ENCODE assay signal across 8 cellular contexts in genomic region chr6:137661601-137662000, GRCh38.
DNase-seq lines count a peak whose midpoint lies in the region; ATAC-seq and TF ChIP-seq lines count a peak whose summit lies in the region.

No MANE protein-coding gene starts in this region.

- no peak overlapping the region for H3K4me3 ChIP-seq in BE2C (ENCODE audit: low read depth, low read length)
- H3K4me3 ChIP-seq in fibroblast of the aortic adventitia (ENCODE audit: low read depth, low read length): no peak overlapping the region

- H3K36me3 ChIP-seq in BE2C: no peaks in the 10 kb centered on the region

- H3K9me3 ChIP-seq in BE2C: no peaks in the 10 kb centered on the region

- ATAC-seq in HG03135 (IDR thresholded peaks at IDR 0.05; ENCODE audit: unreplicated experiment) (no peak), GM18520 (IDR thresholded peaks at IDR 0.05; ENCODE audit: unreplicated experiment) (no peak)

- 0 out of 2 replicates have a peak, but pooled peaks cover 3% of the 10 kb centered on the region for H3K27me3 ChIP-seq in BE2C

- no peaks in the 10 kb centered on the region for H3K4me1 ChIP-seq in BE2C

- DNase-seq in BE2C: no peak
- DNase-seq in HK-2 (ENCODE audit: unreplicated experiment): peak; percentile 5
- DNase-seq in activated CD4-positive, alpha-beta T cell treated with anti-CD3 and anti-CD28 coated beads, Interleukin-2, amount 50 U/mL, for 1 hour: peak; percentile 33
- DNase-seq in fibroblast of the aortic adventitia (ENCODE audit: low read depth): peak; percentile 43
- peak in 2 of 3 donors; percentile 8 to 46 for DNase-seq in stimulated activated CD4-positive, alpha-beta T cell treated with anti-CD3 and anti-CD28 coated beads, TNF-alpha, amount 100 ng/mL, for 1 hour (ENCODE audit: low read depth in 3 of 3, low spot score in 1 of 3)
- DNase-seq in NCI-H510A treated with DMSO at 0.1 percent for 48 hours (lab: John Stamatoyannopoulos, UW): no peak

- TF ChIP-seq CTCF in BE2C (IDR thresholded peaks at IDR 0.05; ENCODE audit: low read depth, low read length) (peak; percentile 31), fibroblast of the aortic adventitia (IDR thresholded peaks at IDR 0.05; ENCODE audit: insufficient read depth, low read length) (peak; percentile 68)

Comparison
In these comparisons a context has a peak if more than half of its experiments do, and no peak if none do; other contexts are left out.
1. DNase-seq: peak in HK-2 (single experiment), activated CD4-positive, alpha-beta T cell treated with anti-CD3 and anti-CD28 coated beads, Interleukin-2, amount 50 U/mL, for 1 hour (single experiment), fibroblast of the aortic adventitia (single experiment) and stimulated activated CD4-positive, alpha-beta T cell treated with anti-CD3 and anti-CD28 coated beads, TNF-alpha, amount 100 ng/mL, for 1 hour (2 of 3); none in BE2C (single experiment) and NCI-H510A treated with DMSO at 0.1 percent for 48 hours (single experiment).